In the genomic region with DNA sequence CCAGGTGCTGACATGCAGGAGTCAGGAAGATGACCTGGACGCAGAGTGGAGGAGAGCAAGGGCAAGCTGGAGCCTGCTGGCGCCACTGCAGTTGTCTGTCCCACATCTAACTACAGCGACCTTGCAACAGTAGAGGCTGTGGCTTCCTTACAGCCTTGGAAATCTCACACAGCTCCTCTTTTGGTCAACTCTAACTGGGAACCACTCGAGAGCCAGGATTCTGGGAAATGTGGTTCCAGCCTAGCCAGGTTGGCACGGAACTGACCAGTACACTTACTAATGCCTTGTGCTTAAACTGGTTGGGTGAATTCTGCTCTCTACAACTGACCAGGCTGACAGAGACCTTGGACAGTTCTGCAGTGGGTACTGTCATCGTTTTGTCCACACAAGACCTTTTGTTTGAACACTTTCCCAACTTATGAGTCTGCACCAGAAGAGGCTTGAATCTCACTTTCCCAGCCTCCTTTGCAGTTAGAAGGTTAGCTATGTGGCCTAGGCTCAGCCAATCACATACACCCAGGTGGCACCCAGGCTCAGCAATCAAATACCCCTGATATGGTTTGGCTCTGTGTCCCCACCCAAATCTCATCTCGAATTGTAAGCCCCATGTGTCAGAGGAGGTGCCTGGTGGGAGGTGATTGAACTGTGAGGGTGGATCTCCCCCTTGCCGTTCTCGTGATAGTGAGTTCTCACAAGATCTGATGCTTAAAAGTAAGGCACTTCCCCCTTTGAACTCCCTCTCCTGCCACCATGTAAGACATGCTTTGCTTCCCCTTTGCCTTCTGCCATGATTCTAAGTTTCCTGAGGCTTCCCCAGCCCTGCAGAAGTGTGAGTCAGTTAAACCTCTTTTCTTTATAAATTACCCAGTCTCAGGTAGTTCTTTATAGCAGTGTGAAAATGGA, we compare ENCODE assay signal across 1 cellular context.
TF ChIP-seq lines count a peak whose summit lies in the region.

No MANE protein-coding gene starts in this region.

TF ChIP-seq in HepG2, 621 proteins besides CTCF, POLR2A, EP300 and RAD21 (continued from another document and continues in another):
- TF ChIP-seq, protein P1, sequence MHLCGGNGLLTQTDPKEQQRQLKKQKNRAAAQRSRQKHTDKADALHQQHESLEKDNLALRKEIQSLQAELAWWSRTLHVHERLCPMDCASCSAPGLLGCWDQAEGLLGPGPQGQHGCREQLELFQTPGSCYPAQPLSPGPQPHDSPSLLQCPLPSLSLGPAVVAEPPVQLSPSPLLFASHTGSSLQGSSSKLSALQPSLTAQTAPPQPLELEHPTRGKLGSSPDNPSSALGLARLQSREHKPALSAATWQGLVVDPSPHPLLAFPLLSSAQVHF (CRISPR knock-in tag; IDR thresholded peaks at IDR 0.05): no peak
- no peak for TF ChIP-seq AKAP8 (CRISPR knock-in tag; IDR thresholded peaks at IDR 0.05)
- TF ChIP-seq ZNF446 (CRISPR knock-in tag; IDR thresholded peaks at IDR 0.05): no peak
- TF ChIP-seq, protein P2, sequence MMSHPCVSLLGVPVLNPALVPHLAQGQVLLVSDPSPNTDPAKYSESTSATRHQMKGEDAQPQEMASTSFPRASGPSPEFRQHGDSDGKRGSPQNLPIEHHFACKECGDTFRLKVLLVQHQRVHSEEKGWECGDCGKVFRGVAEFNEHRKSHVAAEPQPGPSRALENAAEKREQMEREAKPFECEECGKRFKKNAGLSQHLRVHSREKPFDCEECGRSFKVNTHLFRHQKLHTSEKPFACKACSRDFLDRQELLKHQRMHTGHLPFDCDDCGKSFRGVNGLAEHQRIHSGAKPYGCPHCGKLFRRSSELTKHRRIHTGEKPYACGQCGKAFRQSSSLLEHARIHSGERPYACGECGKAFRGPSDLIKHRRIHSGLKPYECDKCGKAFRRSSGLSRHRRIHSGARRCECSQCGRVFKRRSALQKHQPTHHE (CRISPR knock-in tag; IDR thresholded peaks at IDR 0.05; ENCODE audit: borderline replicate concordance): no peak
- TF ChIP-seq NFIC (IDR thresholded peaks at IDR 0.05; ENCODE audit: low read length): no peak
- no peak for TF ChIP-seq KLF15 (CRISPR knock-in tag; IDR thresholded peaks at IDR 0.05; ENCODE audit: borderline replicate concordance)
- no peak for TF ChIP-seq RORA (CRISPR knock-in tag; IDR thresholded peaks at IDR 0.05)
- no peak for TF ChIP-seq ZNF180 (CRISPR knock-in tag; IDR thresholded peaks at IDR 0.05; ENCODE audit: borderline replicate concordance, low read depth)
- TF ChIP-seq PHF8 (CRISPR knock-in tag; IDR thresholded peaks at IDR 0.05): no peak
- TF ChIP-seq PAX8 (CRISPR knock-in tag; IDR thresholded peaks at IDR 0.05; ENCODE audit: borderline replicate concordance): no peak
- no peak for TF ChIP-seq HCFC1 (IDR thresholded peaks at IDR 0.05; ENCODE audit: low read depth, low read length)
- TF ChIP-seq PLRG1 (conservative IDR thresholded peaks at IDR 0.05): no peak
- TF ChIP-seq KDM6A (CRISPR knock-in tag; IDR thresholded peaks at IDR 0.05; ENCODE audit: low read depth): no peak
- TF ChIP-seq, protein P3, sequence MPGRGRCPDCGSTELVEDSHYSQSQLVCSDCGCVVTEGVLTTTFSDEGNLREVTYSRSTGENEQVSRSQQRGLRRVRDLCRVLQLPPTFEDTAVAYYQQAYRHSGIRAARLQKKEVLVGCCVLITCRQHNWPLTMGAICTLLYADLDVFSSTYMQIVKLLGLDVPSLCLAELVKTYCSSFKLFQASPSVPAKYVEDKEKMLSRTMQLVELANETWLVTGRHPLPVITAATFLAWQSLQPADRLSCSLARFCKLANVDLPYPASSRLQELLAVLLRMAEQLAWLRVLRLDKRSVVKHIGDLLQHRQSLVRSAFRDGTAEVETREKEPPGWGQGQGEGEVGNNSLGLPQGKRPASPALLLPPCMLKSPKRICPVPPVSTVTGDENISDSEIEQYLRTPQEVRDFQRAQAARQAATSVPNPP (CRISPR knock-in tag; IDR thresholded peaks at IDR 0.05): no peak
- TF ChIP-seq SRSF4 (IDR thresholded peaks at IDR 0.05; ENCODE audit: low read depth, low read length, poor library complexity, severe bottlenecking): no peak
- no peak for TF ChIP-seq ZBTB7B (CRISPR knock-in tag; IDR thresholded peaks at IDR 0.05)
- TF ChIP-seq, protein P4, sequence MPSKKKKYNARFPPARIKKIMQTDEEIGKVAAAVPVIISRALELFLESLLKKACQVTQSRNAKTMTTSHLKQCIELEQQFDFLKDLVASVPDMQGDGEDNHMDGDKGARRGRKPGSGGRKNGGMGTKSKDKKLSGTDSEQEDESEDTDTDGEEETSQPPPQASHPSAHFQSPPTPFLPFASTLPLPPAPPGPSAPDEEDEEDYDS (CRISPR knock-in tag; IDR thresholded peaks at IDR 0.05): no peak
- TF ChIP-seq FIP1L1 (IDR thresholded peaks at IDR 0.05; ENCODE audit: borderline replicate concordance, insufficient read depth, low read depth, low read length): no peak
- TF ChIP-seq THAP11 (CRISPR knock-in tag; IDR thresholded peaks at IDR 0.05): peak; percentile 66
- no peak for TF ChIP-seq HNRNPLL (IDR thresholded peaks at IDR 0.05; ENCODE audit: low read depth, low read length, poor library complexity, severe bottlenecking)
- TF ChIP-seq, protein P5, sequence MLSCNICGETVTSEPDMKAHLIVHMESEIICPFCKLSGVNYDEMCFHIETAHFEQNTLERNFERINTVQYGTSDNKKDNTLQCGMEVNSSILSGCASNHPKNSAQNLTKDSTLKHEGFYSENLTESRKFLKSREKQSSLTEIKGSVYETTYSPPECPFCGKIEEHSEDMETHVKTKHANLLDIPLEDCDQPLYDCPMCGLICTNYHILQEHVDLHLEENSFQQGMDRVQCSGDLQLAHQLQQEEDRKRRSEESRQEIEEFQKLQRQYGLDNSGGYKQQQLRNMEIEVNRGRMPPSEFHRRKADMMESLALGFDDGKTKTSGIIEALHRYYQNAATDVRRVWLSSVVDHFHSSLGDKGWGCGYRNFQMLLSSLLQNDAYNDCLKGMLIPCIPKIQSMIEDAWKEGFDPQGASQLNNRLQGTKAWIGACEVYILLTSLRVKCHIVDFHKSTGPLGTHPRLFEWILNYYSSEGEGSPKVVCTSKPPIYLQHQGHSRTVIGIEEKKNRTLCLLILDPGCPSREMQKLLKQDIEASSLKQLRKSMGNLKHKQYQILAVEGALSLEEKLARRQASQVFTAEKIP (CRISPR knock-in tag; IDR thresholded peaks at IDR 0.05; ENCODE audit: borderline replicate concordance): no peak
- TF ChIP-seq, protein P6, sequence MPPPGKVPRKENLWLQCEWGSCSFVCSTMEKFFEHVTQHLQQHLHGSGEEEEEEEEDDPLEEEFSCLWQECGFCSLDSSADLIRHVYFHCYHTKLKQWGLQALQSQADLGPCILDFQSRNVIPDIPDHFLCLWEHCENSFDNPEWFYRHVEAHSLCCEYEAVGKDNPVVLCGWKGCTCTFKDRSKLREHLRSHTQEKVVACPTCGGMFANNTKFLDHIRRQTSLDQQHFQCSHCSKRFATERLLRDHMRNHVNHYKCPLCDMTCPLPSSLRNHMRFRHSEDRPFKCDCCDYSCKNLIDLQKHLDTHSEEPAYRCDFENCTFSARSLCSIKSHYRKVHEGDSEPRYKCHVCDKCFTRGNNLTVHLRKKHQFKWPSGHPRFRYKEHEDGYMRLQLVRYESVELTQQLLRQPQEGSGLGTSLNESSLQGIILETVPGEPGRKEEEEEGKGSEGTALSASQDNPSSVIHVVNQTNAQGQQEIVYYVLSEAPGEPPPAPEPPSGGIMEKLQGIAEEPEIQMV (CRISPR knock-in tag; IDR thresholded peaks at IDR 0.05; ENCODE audit: low read depth): no peak
- TF ChIP-seq, protein P7, sequence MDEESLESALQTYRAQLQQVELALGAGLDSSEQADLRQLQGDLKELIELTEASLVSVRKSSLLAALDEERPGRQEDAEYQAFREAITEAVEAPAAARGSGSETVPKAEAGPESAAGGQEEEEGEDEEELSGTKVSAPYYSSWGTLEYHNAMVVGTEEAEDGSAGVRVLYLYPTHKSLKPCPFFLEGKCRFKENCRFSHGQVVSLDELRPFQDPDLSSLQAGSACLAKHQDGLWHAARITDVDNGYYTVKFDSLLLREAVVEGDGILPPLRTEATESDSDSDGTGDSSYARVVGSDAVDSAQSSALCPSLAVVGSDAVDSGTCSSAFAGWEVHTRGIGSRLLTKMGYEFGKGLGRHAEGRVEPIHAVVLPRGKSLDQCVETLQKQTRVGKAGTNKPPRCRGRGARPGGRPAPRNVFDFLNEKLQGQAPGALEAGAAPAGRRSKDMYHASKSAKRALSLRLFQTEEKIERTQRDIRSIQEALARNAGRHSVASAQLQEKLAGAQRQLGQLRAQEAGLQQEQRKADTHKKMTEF (CRISPR knock-in tag; IDR thresholded peaks at IDR 0.05): peak; percentile 74; the same call in 1 of the 2 replicates
- TF ChIP-seq ZNF263 (CRISPR knock-in tag; IDR thresholded peaks at IDR 0.05): 0 out of 2 replicates have a peak, but pooled peaks have one; percentile 13
- TF ChIP-seq, protein P8, sequence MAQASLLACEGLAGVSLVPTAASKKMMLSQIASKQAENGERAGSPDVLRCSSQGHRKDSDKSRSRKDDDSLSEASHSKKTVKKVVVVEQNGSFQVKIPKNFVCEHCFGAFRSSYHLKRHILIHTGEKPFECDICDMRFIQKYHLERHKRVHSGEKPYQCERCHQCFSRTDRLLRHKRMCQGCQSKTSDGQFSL (CRISPR knock-in tag; IDR thresholded peaks at IDR 0.05): no peak
- TF ChIP-seq, protein P9, sequence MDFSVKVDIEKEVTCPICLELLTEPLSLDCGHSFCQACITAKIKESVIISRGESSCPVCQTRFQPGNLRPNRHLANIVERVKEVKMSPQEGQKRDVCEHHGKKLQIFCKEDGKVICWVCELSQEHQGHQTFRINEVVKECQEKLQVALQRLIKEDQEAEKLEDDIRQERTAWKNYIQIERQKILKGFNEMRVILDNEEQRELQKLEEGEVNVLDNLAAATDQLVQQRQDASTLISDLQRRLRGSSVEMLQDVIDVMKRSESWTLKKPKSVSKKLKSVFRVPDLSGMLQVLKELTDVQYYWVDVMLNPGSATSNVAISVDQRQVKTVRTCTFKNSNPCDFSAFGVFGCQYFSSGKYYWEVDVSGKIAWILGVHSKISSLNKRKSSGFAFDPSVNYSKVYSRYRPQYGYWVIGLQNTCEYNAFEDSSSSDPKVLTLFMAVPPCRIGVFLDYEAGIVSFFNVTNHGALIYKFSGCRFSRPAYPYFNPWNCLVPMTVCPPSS (IDR thresholded peaks at IDR 0.05): no peak
- TF ChIP-seq ASH2L (IDR thresholded peaks at IDR 0.05; ENCODE audit: insufficient read length, low read depth, low read length): no peak
- TF ChIP-seq MBNL3 (CRISPR knock-in tag; conservative IDR thresholded peaks at IDR 0.05): no peak
- TF ChIP-seq MAFF (IDR thresholded peaks at IDR 0.05; ENCODE audit: low read depth, low read length): no peak
- TF ChIP-seq ZNF136 (CRISPR knock-in tag; IDR thresholded peaks at IDR 0.05; ENCODE audit: low read depth): 0 out of 2 replicates have a peak, but pooled peaks have one; percentile 76
- TF ChIP-seq, protein P10, sequence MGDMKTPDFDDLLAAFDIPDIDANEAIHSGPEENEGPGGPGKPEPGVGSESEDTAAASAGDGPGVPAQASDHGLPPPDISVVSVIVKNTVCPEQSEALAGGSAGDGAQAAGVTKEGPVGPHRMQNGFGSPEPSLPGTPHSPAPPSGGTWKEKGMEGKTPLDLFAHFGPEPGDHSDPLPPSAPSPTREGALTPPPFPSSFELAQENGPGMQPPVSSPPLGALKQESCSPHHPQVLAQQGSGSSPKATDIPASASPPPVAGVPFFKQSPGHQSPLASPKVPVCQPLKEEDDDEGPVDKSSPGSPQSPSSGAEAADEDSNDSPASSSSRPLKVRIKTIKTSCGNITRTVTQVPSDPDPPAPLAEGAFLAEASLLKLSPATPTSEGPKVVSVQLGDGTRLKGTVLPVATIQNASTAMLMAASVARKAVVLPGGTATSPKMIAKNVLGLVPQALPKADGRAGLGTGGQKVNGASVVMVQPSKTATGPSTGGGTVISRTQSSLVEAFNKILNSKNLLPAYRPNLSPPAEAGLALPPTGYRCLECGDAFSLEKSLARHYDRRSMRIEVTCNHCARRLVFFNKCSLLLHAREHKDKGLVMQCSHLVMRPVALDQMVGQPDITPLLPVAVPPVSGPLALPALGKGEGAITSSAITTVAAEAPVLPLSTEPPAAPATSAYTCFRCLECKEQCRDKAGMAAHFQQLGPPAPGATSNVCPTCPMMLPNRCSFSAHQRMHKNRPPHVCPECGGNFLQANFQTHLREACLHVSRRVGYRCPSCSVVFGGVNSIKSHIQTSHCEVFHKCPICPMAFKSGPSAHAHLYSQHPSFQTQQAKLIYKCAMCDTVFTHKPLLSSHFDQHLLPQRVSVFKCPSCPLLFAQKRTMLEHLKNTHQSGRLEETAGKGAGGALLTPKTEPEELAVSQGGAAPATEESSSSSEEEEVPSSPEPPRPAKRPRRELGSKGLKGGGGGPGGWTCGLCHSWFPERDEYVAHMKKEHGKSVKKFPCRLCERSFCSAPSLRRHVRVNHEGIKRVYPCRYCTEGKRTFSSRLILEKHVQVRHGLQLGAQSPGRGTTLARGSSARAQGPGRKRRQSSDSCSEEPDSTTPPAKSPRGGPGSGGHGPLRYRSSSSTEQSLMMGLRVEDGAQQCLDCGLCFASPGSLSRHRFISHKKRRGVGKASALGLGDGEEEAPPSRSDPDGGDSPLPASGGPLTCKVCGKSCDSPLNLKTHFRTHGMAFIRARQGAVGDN (CRISPR knock-in tag; IDR thresholded peaks at IDR 0.05): peak; percentile 82
- no peak; the same call in 1 of the 2 replicates for TF ChIP-seq ISL2 (CRISPR knock-in tag; IDR thresholded peaks at IDR 0.05)
- no peak; the same call in 1 of the 2 replicates for TF ChIP-seq SNAPC2 (CRISPR knock-in tag; IDR thresholded peaks at IDR 0.05)
- peak; percentile 17; the same call in 1 of the 2 replicates for TF ChIP-seq TOPORS (CRISPR knock-in tag; IDR thresholded peaks at IDR 0.05)
- TF ChIP-seq, protein P11, sequence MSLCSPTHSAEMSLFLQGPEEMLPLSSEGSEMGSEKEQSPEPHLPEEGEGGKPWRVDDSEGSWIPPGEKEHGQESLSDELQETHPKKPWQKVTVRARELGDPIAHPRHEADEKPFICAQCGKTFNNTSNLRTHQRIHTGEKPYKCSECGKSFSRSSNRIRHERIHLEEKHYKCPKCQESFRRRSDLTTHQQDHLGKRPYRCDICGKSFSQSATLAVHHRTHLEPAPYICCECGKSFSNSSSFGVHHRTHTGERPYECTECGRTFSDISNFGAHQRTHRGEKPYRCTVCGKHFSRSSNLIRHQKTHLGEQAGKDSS (CRISPR knock-in tag; IDR thresholded peaks at IDR 0.05; ENCODE audit: borderline replicate concordance, low read depth): peak; percentile 43; the same call in 1 of the 2 replicates
- no peak for TF ChIP-seq ZNF660 (CRISPR knock-in tag; IDR thresholded peaks at IDR 0.05; ENCODE audit: borderline replicate concordance, low read depth)
- no peak for TF ChIP-seq SRSF1 (optimal IDR thresholded peaks at IDR 0.05; ENCODE audit: low read depth, low read length)
- TF ChIP-seq, protein P12, sequence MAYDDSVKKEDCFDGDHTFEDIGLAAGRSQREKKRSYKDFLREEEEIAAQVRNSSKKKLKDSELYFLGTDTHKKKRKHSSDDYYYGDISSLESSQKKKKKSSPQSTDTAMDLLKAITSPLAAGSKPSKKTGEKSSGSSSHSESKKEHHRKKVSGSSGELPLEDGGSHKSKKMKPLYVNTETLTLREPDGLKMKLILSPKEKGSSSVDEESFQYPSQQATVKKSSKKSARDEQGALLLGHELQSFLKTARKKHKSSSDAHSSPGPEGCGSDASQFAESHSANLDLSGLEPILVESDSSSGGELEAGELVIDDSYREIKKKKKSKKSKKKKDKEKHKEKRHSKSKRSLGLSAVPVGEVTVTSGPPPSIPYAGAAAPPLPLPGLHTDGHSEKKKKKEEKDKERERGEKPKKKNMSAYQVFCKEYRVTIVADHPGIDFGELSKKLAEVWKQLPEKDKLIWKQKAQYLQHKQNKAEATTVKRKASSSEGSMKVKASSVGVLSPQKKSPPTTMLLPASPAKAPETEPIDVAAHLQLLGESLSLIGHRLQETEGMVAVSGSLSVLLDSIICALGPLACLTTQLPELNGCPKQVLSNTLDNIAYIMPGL (CRISPR knock-in tag; IDR thresholded peaks at IDR 0.05; ENCODE audit: borderline replicate concordance in 1 of 2, low read depth in 1 of 2): no peak; a peak in 1 of 4 replicates
